ENCODE assay signal across 8 cellular contexts in genomic region chr21:14403681-14404318, GRCh38. TPM values are rescaled to one million over a fixed set of nuclear protein-coding genes. Genes with fewer than 3 reads are reported as not detected.
DNase-seq lines count a peak whose midpoint lies in the region; ATAC-seq and TF ChIP-seq lines count a peak whose summit lies in the region.

No MANE protein-coding gene starts in this region.

- no peak for TF ChIP-seq POLR2A in sigmoid colon (IDR thresholded peaks at IDR 0.05)

- 10 to 49% methylated on average over 1 of the region's 1 CpG for WGBS in sigmoid colon, 2 donors

- no peak overlapping the region for H3K27ac ChIP-seq in sigmoid colon

- H3K27ac Mint-ChIP-seq in activated naive CD4-positive, alpha-beta T cell treated with anti-CD3 and anti-CD28 coated beads for 36 hours, result no peak overlapping the region
- H3K27ac Mint-ChIP-seq in activated naive CD4-positive, alpha-beta T cell treated with anti-CD3 and anti-CD28 coated beads, Interleukin-2, amount 50 U/mL, for 72 hours, result no peak overlapping the region

- no peaks in the 10 kb centered on the region for H3K27me3 Mint-ChIP-seq in activated naive CD4-positive, alpha-beta T cell treated with anti-CD3 and anti-CD28 coated beads for 36 hours (ENCODE audit: low read depth)

- H3K27me3 ChIP-seq in sigmoid colon, result no peaks in the 10 kb centered on the region

- peak; percentile 58 for TF ChIP-seq CTCF in fibroblast of the aortic adventitia (IDR thresholded peaks at IDR 0.05; ENCODE audit: insufficient read depth, low read length)
- TF ChIP-seq CTCF in sigmoid colon (IDR thresholded peaks at IDR 0.05), result peak; percentile 19 to 50 (median 32)

- no peak overlapping the region for H3K4me3 Mint-ChIP-seq in activated naive CD4-positive, alpha-beta T cell treated with anti-CD3 and anti-CD28 coated beads for 36 hours

- no peaks in the 10 kb centered on the region for H3K36me3 ChIP-seq in sigmoid colon

- H3K36me3 Mint-ChIP-seq in activated naive CD4-positive, alpha-beta T cell treated with anti-CD3 and anti-CD28 coated beads for 36 hours (ENCODE audit: low read depth), result no peaks in the 10 kb centered on the region
- H3K36me3 Mint-ChIP-seq in activated naive CD4-positive, alpha-beta T cell treated with anti-CD3 and anti-CD28 coated beads, Interleukin-2, amount 50 U/mL, for 72 hours, result no peaks in the 10 kb centered on the region

- DNase-seq in activated naive CD4-positive, alpha-beta T cell treated with anti-CD3 and anti-CD28 coated beads for 36 hours, result peak; percentile 9
- DNase-seq in activated naive CD4-positive, alpha-beta T cell treated with anti-CD3 and anti-CD28 coated beads, Interleukin-2, amount 50 U/mL, for 72 hours (ENCODE audit: low spot score in 2 of 2), result no peak
- peak; percentile 39 for DNase-seq in SK-MEL-5 (ENCODE audit: low read depth, low spot score)
- peak; percentile 57 for DNase-seq in fibroblast of the aortic adventitia (ENCODE audit: low read depth)
- DNase-seq in sigmoid colon, result no peak

- TF ChIP-seq EP300 in sigmoid colon (IDR thresholded peaks at IDR 0.05), result no peak

- no peaks in the 10 kb centered on the region for H3K9me3 Mint-ChIP-seq in activated naive CD4-positive, alpha-beta T cell treated with anti-CD3 and anti-CD28 coated beads for 36 hours
- H3K9me3 Mint-ChIP-seq in activated naive CD4-positive, alpha-beta T cell treated with anti-CD3 and anti-CD28 coated beads, Interleukin-2, amount 50 U/mL, for 72 hours, result no peaks in the 10 kb centered on the region

- in situ Hi-C loops in SK-MEL-5 (cut with HindIII; ENCODE audit: low pct_unique_long_range_greater_than_20kb, low sequenced_read_pairs), result no loop called here

- CTCF ChIA-PET in activated naive CD4-positive, alpha-beta T cell treated with anti-CD3 and anti-CD28 coated beads for 36 hours (lab: Charles Lee), result interaction anchor here (1.0 to 1.3 kb wide), 3 partner anchors 11 to 333 kb away, joined by 3 to 5 read pairs (median 3); no protein-coding TSS in a partner anchor

- H3K4me1 ChIP-seq in sigmoid colon, result no peaks in the 10 kb centered on the region

- no peaks in the 10 kb centered on the region for H3K9me3 ChIP-seq in sigmoid colon

- ATAC-seq in activated naive CD4-positive, alpha-beta T cell treated with anti-CD3 and anti-CD28 coated beads, Interleukin-2, amount 50 U/mL, for 72 hours, result no peak
- ATAC-seq in HG03558 (IDR thresholded peaks at IDR 0.05; ENCODE audit: extremely low read depth, unreplicated experiment) (peak; percentile 52), HG02588 (IDR thresholded peaks at IDR 0.05; ENCODE audit: unreplicated experiment) (no peak), HG03354 (IDR thresholded peaks at IDR 0.05; ENCODE audit: poor library complexity, severe bottlenecking, unreplicated experiment) (no peak)

- no peaks in the 10 kb centered on the region for H3K4me1 Mint-ChIP-seq in activated naive CD4-positive, alpha-beta T cell treated with anti-CD3 and anti-CD28 coated beads for 36 hours (ENCODE audit: low read depth)

- H3K4me3 ChIP-seq in fibroblast of the aortic adventitia (ENCODE audit: low read depth, low read length), result no peak overlapping the region
- no peak overlapping the region for H3K4me3 ChIP-seq in sigmoid colon

- intact Hi-C loops in activated naive CD4-positive, alpha-beta T cell treated with anti-CD3 and anti-CD28 coated beads for 36 hours (cut with micrococcal nuclease), result loop anchor here (1.0 to 5.0 kb wide), 5 partner anchors 335 to 1189 kb away; no protein-coding TSS in a partner anchor
- intact Hi-C loops in sigmoid colon (cut with DNase I), result loop anchor here (5.0 to 10.0 kb wide), 2 partner anchors 1079 to 1191 kb away; no protein-coding TSS in a partner anchor

RNA-seq across cellular contexts. Expression of gene HSPA13, which starts 20.9 kb away (rescaled TPM):
- total RNA-seq in activated naive CD4-positive, alpha-beta T cell treated with anti-CD3 and anti-CD28 coated beads for 36 hours, result 10 to 100 TPM; 41.1 to 41.4 TPM
- total RNA-seq in activated naive CD4-positive, alpha-beta T cell treated with anti-CD3 and anti-CD28 coated beads, Interleukin-2, amount 50 U/mL, for 72 hours, result 10 to 100 TPM; 35.6 to 40.8 TPM
- 48.6 and 51.0 TPM in 2 replicates for total RNA-seq in SK-MEL-5 (2014; rRNA removed; shearing (Covaris generic))
- 26.6 and 38.2 TPM in 2 replicates for polyA plus RNA-seq in SK-MEL-5 (2015; cell fraction: cytosol; rRNA removed)
- polyA plus RNA-seq in SK-MEL-5 (2015; cell fraction: nucleus; rRNA removed), result 16.3 and 17.4 TPM in 2 replicates
- total RNA-seq in fibroblast of the aortic adventitia (ENCODE audit: low replicate concordance) (21.0 and 78.3 TPM in 2 replicates), sigmoid colon (10 to 100 TPM; 15.2 to 23.2 (median 15.8) TPM)
- 1 to 10 TPM; 1.8 to 7.8 (median 5.1) TPM for polyA plus RNA-seq in sigmoid colon

Comparison
In these comparisons a context has a peak if more than half of its experiments do, and no peak if none do; other contexts are left out.
1. DNase-seq: peak in activated naive CD4-positive, alpha-beta T cell treated with anti-CD3 and anti-CD28 coated beads for 36 hours (single experiment), SK-MEL-5 (single experiment) and fibroblast of the aortic adventitia (single experiment); none in activated naive CD4-positive, alpha-beta T cell treated with anti-CD3 and anti-CD28 coated beads, Interleukin-2, amount 50 U/mL, for 72 hours (0 of 2) and sigmoid colon (single experiment).